ENCODE assay signal across 1 cellular context in genomic region chr1:121199763-121200162, GRCh38.
A peak's percentile ranks its signal among the peaks of the same experiment; 100 is the strongest.
DNase-seq lines count a peak whose midpoint lies in the region; ATAC-seq lines count a peak whose summit lies in the region.
"Not testable (repeated sequence)": the region's sequence is repeated elsewhere in the genome, so short reads cannot be mapped to it uniquely, and the experiment has no call there.

No MANE protein-coding gene starts in this region.

- H3K4me1 Mint-ChIP-seq in stimulated activated naive B cell treated with anti-CD40 and anti-IgM and Interleukin-4, amounts not matched to agents 10 μg/mL and 1 μg/mL and 100 μg/mL, for 72 hours, result not testable (repeated sequence)

- ATAC-seq in stimulated activated naive B cell treated with anti-CD40 and anti-IgM and Interleukin-4, amounts not matched to agents 10 μg/mL and 1 μg/mL and 100 μg/mL, for 72 hours (replicated peaks), result peak; percentile 57 to 67

- H3K27me3 Mint-ChIP-seq in stimulated activated naive B cell treated with anti-CD40 and anti-IgM and Interleukin-4, amounts not matched to agents 10 μg/mL and 1 μg/mL and 100 μg/mL, for 72 hours, result not testable (repeated sequence)

- not testable (repeated sequence) for DNase-seq in stimulated activated naive B cell treated with anti-CD40 and anti-IgM and Interleukin-4, amounts not matched to agents 10 μg/mL and 1 μg/mL and 100 μg/mL, for 72 hours

- not testable (repeated sequence) for H3K36me3 Mint-ChIP-seq in stimulated activated naive B cell treated with anti-CD40 and anti-IgM and Interleukin-4, amounts not matched to agents 10 μg/mL and 1 μg/mL and 100 μg/mL, for 72 hours

- H3K4me3 Mint-ChIP-seq in stimulated activated naive B cell treated with anti-CD40 and anti-IgM and Interleukin-4, amounts not matched to agents 10 μg/mL and 1 μg/mL and 100 μg/mL, for 72 hours, result not testable (repeated sequence)

- H3K9me3 Mint-ChIP-seq in stimulated activated naive B cell treated with anti-CD40 and anti-IgM and Interleukin-4, amounts not matched to agents 10 μg/mL and 1 μg/mL and 100 μg/mL, for 72 hours, result not testable (repeated sequence)

- H3K27ac Mint-ChIP-seq in stimulated activated naive B cell treated with anti-CD40 and anti-IgM and Interleukin-4, amounts not matched to agents 10 μg/mL and 1 μg/mL and 100 μg/mL, for 72 hours, result not testable (repeated sequence)
